8 cellular contexts compared by ENCODE assay signal in the genomic region with DNA sequence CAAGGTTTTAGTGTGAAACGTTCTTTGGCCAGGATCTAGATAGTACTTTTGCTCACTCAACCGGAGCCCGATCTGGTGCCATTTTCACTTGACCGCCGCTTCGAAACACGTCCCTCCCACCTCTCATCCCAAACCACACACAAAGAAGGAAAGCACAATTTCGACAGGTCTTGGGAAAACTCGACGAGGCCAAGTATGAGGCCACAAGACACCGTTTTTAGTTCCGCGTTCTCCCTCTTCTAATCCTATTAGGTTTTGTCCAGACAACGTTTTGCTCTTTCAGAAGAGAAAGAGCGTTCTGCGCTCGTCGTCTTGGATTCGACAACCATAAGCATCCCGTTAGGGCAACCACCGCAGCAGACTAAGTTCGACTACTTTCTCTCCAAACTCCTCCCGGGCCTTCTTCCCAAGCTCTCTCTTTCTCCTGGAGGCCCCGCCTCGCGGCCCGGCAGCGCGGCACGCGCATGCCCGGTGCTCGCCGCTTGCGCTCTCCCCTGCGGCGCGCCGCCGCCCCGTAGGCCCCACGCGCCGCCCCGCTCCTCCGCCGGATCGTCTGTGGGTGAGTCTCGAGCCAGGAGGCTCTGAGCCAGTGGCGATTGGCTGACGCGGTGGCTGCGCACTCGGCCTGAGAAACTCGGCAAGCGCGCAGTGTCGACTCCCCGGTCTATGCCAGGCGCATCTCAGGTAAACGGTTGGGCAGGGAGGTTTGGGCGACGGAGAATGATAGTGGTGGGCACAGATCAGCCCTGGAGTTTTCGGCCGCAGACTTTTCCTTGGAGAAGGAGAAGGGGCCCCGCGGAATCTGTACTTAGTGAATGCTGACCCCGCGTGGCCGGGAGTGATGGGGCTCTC. TPM values are rescaled to one million over a fixed set of nuclear protein-coding genes. Genes with fewer than 3 reads are reported as not detected.
DNase-seq lines count a peak whose midpoint lies in the region; ATAC-seq lines count a peak whose summit lies in the region.

Gene MIPOL1 (plus strand): TSS at position 517 of the 852 bp plus-strand sequence. CDS start 49,952 bp downstream, outside the sequence.

- H3K27ac Mint-ChIP-seq in activated CD4-positive, alpha-beta memory T cell treated with anti-CD3 and anti-CD28 coated beads, Interleukin-2, amount 10 ng/mL, durations not matched to agents 7 days and 5 days = no peak within 1 kb of the TSS

- peak; percentile 88 for ATAC-seq in GM18502 (IDR thresholded peaks at IDR 0.05; ENCODE audit: poor library complexity, unreplicated experiment)
- no peak for ATAC-seq in HG02981 (IDR thresholded peaks at IDR 0.05; ENCODE audit: unreplicated experiment)

- peak within 1 kb of the TSS; percentile 55 for H3K4me3 Mint-ChIP-seq in activated CD4-positive, alpha-beta memory T cell treated with anti-CD3 and anti-CD28 coated beads, Interleukin-2, amount 10 ng/mL, durations not matched to agents 7 days and 5 days

- peaks cover 18% of the 10 kb centered on the region for H3K27me3 Mint-ChIP-seq in activated CD4-positive, alpha-beta memory T cell treated with anti-CD3 and anti-CD28 coated beads, Interleukin-2, amount 10 ng/mL, durations not matched to agents 7 days and 5 days

- DNase-seq in NCI-H2107 (lab: John Stamatoyannopoulos, UW) (peak; percentile 91), fibroblast of peridontal ligament (ENCODE audit: extremely low read depth) (peak; percentile 86), mucosa of gallbladder (ENCODE audit: low spot score) (peak; percentile 86), stromal cell of bone marrow (ENCODE audit: low read depth) (peak; percentile 78)
- peak; percentile 19 for DNase-seq in activated CD4-positive, alpha-beta memory T cell treated with anti-CD3 and anti-CD28 coated beads, Interleukin-2, amount 10 ng/mL, durations not matched to agents 7 days and 5 days
- DNase-seq in NK-92 treated with Interleukin-12 subunit alpha and Interleukin-12 subunit beta, amount 100 ng/mL, for 24 hours (lab: John Stamatoyannopoulos, UW) = no peak

- H3K9me3 Mint-ChIP-seq in activated CD4-positive, alpha-beta memory T cell treated with anti-CD3 and anti-CD28 coated beads, Interleukin-2, amount 10 ng/mL, durations not matched to agents 7 days and 5 days = no peaks in the 10 kb centered on the region

- CTCF ChIA-PET in activated CD4-positive, alpha-beta memory T cell treated with anti-CD3 and anti-CD28 coated beads, Interleukin-2, amount 10 ng/mL, durations not matched to agents 7 days and 5 days (lab: Charles Lee) = no interaction called here

- H3K36me3 Mint-ChIP-seq in activated CD4-positive, alpha-beta memory T cell treated with anti-CD3 and anti-CD28 coated beads, Interleukin-2, amount 10 ng/mL, durations not matched to agents 7 days and 5 days (ENCODE audit: low read depth) = no peaks in the 10 kb centered on the region

- POLR2A ChIA-PET in activated CD4-positive, alpha-beta memory T cell treated with anti-CD3 and anti-CD28 coated beads, Interleukin-2, amount 10 ng/mL, durations not matched to agents 7 days and 5 days (lab: Charles Lee) = no interaction called here

- H3K4me1 Mint-ChIP-seq in activated CD4-positive, alpha-beta memory T cell treated with anti-CD3 and anti-CD28 coated beads, Interleukin-2, amount 10 ng/mL, durations not matched to agents 7 days and 5 days = peaks cover 8% of the 10 kb centered on the region

RNA-seq across cellular contexts. Expression of gene MIPOL1, which starts in this region (rescaled TPM):
- under 1 TPM in 1 of 2 experiments, not detected in 1; 0.18 TPM for total RNA-seq in activated CD4-positive, alpha-beta memory T cell treated with anti-CD3 and anti-CD28 coated beads, Interleukin-2, amount 10 ng/mL, durations not matched to agents 7 days and 5 days
- 12.3 TPM for total RNA-seq in mucosa of gallbladder

Comparison
In these comparisons a context has a peak if more than half of its experiments do, and no peak if none do; other contexts are left out.
1. RNA of gene MIPOL1 (total RNA-seq): 12.3 TPM in mucosa of gallbladder (single experiment); 0.18 TPM in activated CD4-positive, alpha-beta memory T cell treated with anti-CD3 and anti-CD28 coated beads, Interleukin-2, amount 10 ng/mL, durations not matched to agents 7 days and 5 days; every median in the first group is over 10 times any median in the second.
2. Peak in DNase-seq in activated CD4-positive, alpha-beta memory T cell treated with anti-CD3 and anti-CD28 coated beads, Interleukin-2, amount 10 ng/mL, durations not matched to agents 7 days and 5 days; RNA of the gene not detected or under 1 TPM.